In genomic region chr11:66723693-66724092, GRCh38 we compare ENCODE assay signal across 27 cellular contexts.
"Had no signal": no experiment of that assay in that cellular context is flagged by ENCODE, and none has a peak within 500 bp of the region (broad histone marks: within the 10 kb centered on the region; RNA-seq: fewer than 3 reads in every experiment).

No MANE protein-coding gene starts in this region.

- H3K27me3 ChIP-seq: foreskin keratinocyte had no signal

- H3K36me3 Mint-ChIP-seq: activated naive CD4-positive, alpha-beta T cell treated with anti-CD3 and anti-CD28 coated beads, Interleukin-2, amount 50 U/mL, for 24 hours; natural killer cell had no signal

- DNase-seq: activated CD4-positive, alpha-beta T cell treated with anti-CD3 and anti-CD28 coated beads, Interleukin-2, amount 10 ng/mL, durations not matched to agents 24 days and 14 days; activated CD8-positive, alpha-beta T cell treated with anti-CD3 and anti-CD28 coated beads for 36 hours; activated gamma-delta T cell treated with Interleukin-2 at 50 U/mL for 16 hours; aorta; caudate nucleus; dermis blood vessel endothelial cell; effector CD8-positive, alpha-beta T cell; erythroblast; foreskin keratinocyte; left cardiac atrium; midbrain; natural killer cell; psoas muscle; right cardiac atrium; stimulated activated CD4-positive, alpha-beta T cell treated with anti-CD3 and anti-CD28 coated beads, Interleukin-2, amount 100 ng/mL, for 24 hours; stomach; T-helper 2 cell; transverse colon had no signal

- FAIRE-seq: islet of Langerhans, urothelium cell line had no signal

- H3K36me3 ChIP-seq: stomach, transverse colon had no signal

- H3K4me1 ChIP-seq: foreskin keratinocyte, psoas muscle had no signal

- H3K9me3 ChIP-seq: psoas muscle, stomach, transverse colon had no signal

- H3K9me3 Mint-ChIP-seq: activated CD4-positive, alpha-beta T cell treated with anti-CD3 and anti-CD28 coated beads, Interleukin-2, amount 10 ng/mL, durations not matched to agents 24 days and 14 days; activated CD8-positive, alpha-beta T cell treated with anti-CD3 and anti-CD28 coated beads for 36 hours; activated naive CD4-positive, alpha-beta T cell treated with anti-CD3 and anti-CD28 coated beads, Interleukin-2, amount 50 U/mL, for 24 hours; activated T-helper 1 cell treated with anti-CD3 and anti-CD28 coated beads, Interleukin-12 subunit alpha, Interleukin-12 subunit beta, Interleukin-2, Interleukin-4 antibody, amounts not matched to agents 30 ng/mL and 10 ng/mL and 1 ng/mL, durations not matched to agents 14 hours and 24 hours and 36 hours; natural killer cell; stimulated activated memory B cell treated with anti-CD40 and anti-IgM and Interleukin-4, amounts not matched to agents 10 μg/mL and 1 μg/mL and 100 μg/mL, for 72 hours had no signal

- H3K4me3 Mint-ChIP-seq: activated CD4-positive, alpha-beta T cell treated with anti-CD3 and anti-CD28 coated beads, Interleukin-2, amount 10 ng/mL, durations not matched to agents 24 days and 14 days; activated CD8-positive, alpha-beta T cell treated with anti-CD3 and anti-CD28 coated beads for 36 hours; activated naive CD4-positive, alpha-beta T cell treated with anti-CD3 and anti-CD28 coated beads, Interleukin-2, amount 50 U/mL, for 24 hours; activated T-helper 1 cell treated with anti-CD3 and anti-CD28 coated beads, Interleukin-12 subunit alpha, Interleukin-12 subunit beta, Interleukin-2, Interleukin-4 antibody, amounts not matched to agents 30 ng/mL and 10 ng/mL and 1 ng/mL, durations not matched to agents 14 hours and 24 hours and 36 hours; brain; natural killer cell; stimulated activated memory B cell treated with anti-CD40 and anti-IgM and Interleukin-4, amounts not matched to agents 10 μg/mL and 1 μg/mL and 100 μg/mL, for 72 hours had no signal

- H3K4me3 ChIP-seq: lung, psoas muscle, skin epidermis, stomach, transverse colon had no signal

- H3K27ac Mint-ChIP-seq: activated CD4-positive, alpha-beta T cell treated with anti-CD3 and anti-CD28 coated beads, Interleukin-2, amount 10 ng/mL, durations not matched to agents 24 days and 14 days; activated CD8-positive, alpha-beta T cell treated with anti-CD3 and anti-CD28 coated beads for 36 hours; activated naive CD4-positive, alpha-beta T cell treated with anti-CD3 and anti-CD28 coated beads, Interleukin-2, amount 50 U/mL, for 24 hours; activated T-helper 1 cell treated with anti-CD3 and anti-CD28 coated beads, Interleukin-12 subunit alpha, Interleukin-12 subunit beta, Interleukin-2, Interleukin-4 antibody, amounts not matched to agents 30 ng/mL and 10 ng/mL and 1 ng/mL, durations not matched to agents 14 hours and 24 hours and 36 hours; natural killer cell; stimulated activated memory B cell treated with anti-CD40 and anti-IgM and Interleukin-4, amounts not matched to agents 10 μg/mL and 1 μg/mL and 100 μg/mL, for 72 hours had no signal

- ATAC-seq: activated CD4-positive, CD25-positive, alpha-beta regulatory T cell treated with anti-CD3 and anti-CD28 coated beads, Interleukin-2, amount 50 U/mL, for 24 hours; activated CD8-positive, alpha-beta T cell treated with anti-CD3 and anti-CD28 coated beads for 36 hours; foreskin keratinocyte; left cardiac atrium; natural killer cell; psoas muscle; right cardiac atrium; stimulated activated memory B cell treated with anti-CD40 and anti-IgM and Interleukin-4, amounts not matched to agents 10 μg/mL and 1 μg/mL and 100 μg/mL, for 72 hours had no signal

- H3K27ac ChIP-seq: foreskin keratinocyte, psoas muscle, skin epidermis, stomach, transverse colon had no signal
